ENCODE assay signal across 7 cellular contexts in the genomic region with DNA sequence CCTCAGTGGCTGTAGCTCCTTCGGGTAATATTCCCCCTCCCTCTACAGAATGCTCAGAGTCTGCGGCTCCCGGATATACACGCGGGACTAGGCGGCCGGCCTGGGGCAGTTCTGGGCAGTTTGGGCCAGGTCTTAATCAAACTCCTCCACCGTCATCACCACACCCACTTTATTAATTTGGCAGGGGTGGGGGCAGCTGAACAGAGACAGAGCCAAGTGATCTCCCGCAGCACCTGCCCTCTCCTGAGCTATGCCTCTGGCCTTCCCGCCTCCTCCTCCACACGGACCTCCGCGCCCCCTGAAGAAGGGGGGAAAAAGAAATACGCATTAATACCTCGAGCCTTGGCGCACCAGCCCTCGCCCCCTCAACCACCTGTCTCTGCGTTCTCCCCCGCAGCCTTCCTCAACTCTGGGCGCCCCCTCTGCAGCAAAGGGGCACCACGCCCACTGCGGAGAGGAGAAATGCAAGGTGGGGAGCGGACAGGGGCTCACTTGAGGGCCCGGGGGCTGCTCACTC. TPM values are rescaled to one million over a fixed set of nuclear protein-coding genes. Genes with fewer than 3 reads are reported as not detected.
DNase-seq lines count a peak whose midpoint lies in the region; ATAC-seq and TF ChIP-seq lines count a peak whose summit lies in the region.

No MANE protein-coding gene starts in this region.

- ATAC-seq in HG02938 (IDR thresholded peaks at IDR 0.05; ENCODE audit: unreplicated experiment): peak; percentile 12
- ATAC-seq in aorta (ENCODE audit: low FRiP score): peak; percentile 65
- ATAC-seq in GM21390 (IDR thresholded peaks at IDR 0.05; ENCODE audit: unreplicated experiment): no peak

- H3K36me3 ChIP-seq in esophagus (ENCODE audit: control insufficient read depth in 2 of 2, insufficient read depth in 2 of 2, low read length in 1 of 2) (peaks cover 5 to 6% of the 10 kb centered on the region in 2 donors), aorta (ENCODE audit: control insufficient read depth in 1 of 2, insufficient read depth in 2 of 2, low read length in 1 of 2) (no peaks in the 10 kb centered on the region)

- no peak for TF ChIP-seq CTCF in GM12864 (IDR thresholded peaks at IDR 0.05; ENCODE audit: low read depth, low read length, missing control alignments)

- DNase-seq in GM12864 (ENCODE audit: low read depth) (no peak), myocyte (ENCODE audit: low read depth) (peak; percentile 26), aorta (peak; percentile 80 to 81)
- DNase-seq in activated CD4-positive, CD25-positive, alpha-beta regulatory T cell treated with anti-CD3 and anti-CD28 coated beads, Interleukin-2, amount 50 U/mL, for 72 hours: peak; percentile 39

- intact Hi-C loops in aorta (cut with DNase I): loop anchor here (2.0 kb wide), 1 partner anchor 40 kb away; no protein-coding TSS in a partner anchor

- peaks cover 9 to 21% of the 10 kb centered on the region in 2 donors for H3K4me1 ChIP-seq in esophagus (ENCODE audit: control insufficient read depth in 2 of 2, insufficient read depth in 2 of 2, low read length in 1 of 2)
- H3K4me1 ChIP-seq in aorta (ENCODE audit: control insufficient read depth in 1 of 2, insufficient read depth in 2 of 2, low read length in 2 of 2): no peaks in the 10 kb centered on the region

- no peaks in the 10 kb centered on the region for H3K9me3 ChIP-seq in esophagus (ENCODE audit: control insufficient read depth in 2 of 2, insufficient read depth in 1 of 2, low read depth in 1 of 2, low read length in 1 of 2)
- H3K9me3 ChIP-seq in aorta (ENCODE audit: control insufficient read depth, low read length): no peaks in the 10 kb centered on the region

- peak overlapping the region; percentile 80 for H3K4me3 ChIP-seq in GM12864 (ENCODE audit: low read depth, low read length)
- H3K4me3 ChIP-seq in esophagus (ENCODE audit: low read depth in 1 of 2, low read length in 2 of 2): peak overlapping the region; percentile 68 to 88
- peak overlapping the region; percentile 82 to 91 for H3K4me3 ChIP-seq in aorta (ENCODE audit: low read length in 2 of 2)

- 0 to 1% methylated on average over 23 to 24 of the region's 24 CpGs for WGBS in esophagus, 2 donors
- 0 to 1% methylated on average over 23 to 24 of the region's 24 CpGs for WGBS in aorta, 2 donors

- H3K27ac ChIP-seq in esophagus (ENCODE audit: low read depth in 2 of 2, low read length in 1 of 2) (peak overlapping the region; percentile 92 to 94), aorta (ENCODE audit: low read depth in 1 of 2, low read length in 2 of 2) (peak overlapping the region; percentile 29 to 92)

- H3K27me3 ChIP-seq in esophagus (ENCODE audit: control insufficient read depth in 1 of 2, insufficient read depth in 2 of 2, low read length in 2 of 2) (no peaks in the 10 kb centered on the region), aorta (ENCODE audit: control insufficient read depth in 1 of 2, insufficient read depth in 2 of 2, low read length in 1 of 2) (no peaks in the 10 kb centered on the region)

RNA-seq across cellular contexts. Expression of a gene that starts 42.6 kb away (rescaled TPM):
- polyA plus RNA-seq in esophagus (10 to 100 TPM in 1 of 2 donors, 1 to 10 TPM in 1; 3.8 to 10.2 TPM), aorta (10 to 100 TPM; 10.5 to 16.5 TPM)
- total RNA-seq in myocyte (4.3 and 7.9 TPM in 2 replicates), aorta (100 to 1,000 TPM in 1 of 2 donors, 10 to 100 TPM in 1; 61.4 to 195 TPM)
- 10.5 TPM for polyA plus RNA-seq in myocyte (2012)
